ENCODE assay signal across 8 cellular contexts in the genomic region with DNA sequence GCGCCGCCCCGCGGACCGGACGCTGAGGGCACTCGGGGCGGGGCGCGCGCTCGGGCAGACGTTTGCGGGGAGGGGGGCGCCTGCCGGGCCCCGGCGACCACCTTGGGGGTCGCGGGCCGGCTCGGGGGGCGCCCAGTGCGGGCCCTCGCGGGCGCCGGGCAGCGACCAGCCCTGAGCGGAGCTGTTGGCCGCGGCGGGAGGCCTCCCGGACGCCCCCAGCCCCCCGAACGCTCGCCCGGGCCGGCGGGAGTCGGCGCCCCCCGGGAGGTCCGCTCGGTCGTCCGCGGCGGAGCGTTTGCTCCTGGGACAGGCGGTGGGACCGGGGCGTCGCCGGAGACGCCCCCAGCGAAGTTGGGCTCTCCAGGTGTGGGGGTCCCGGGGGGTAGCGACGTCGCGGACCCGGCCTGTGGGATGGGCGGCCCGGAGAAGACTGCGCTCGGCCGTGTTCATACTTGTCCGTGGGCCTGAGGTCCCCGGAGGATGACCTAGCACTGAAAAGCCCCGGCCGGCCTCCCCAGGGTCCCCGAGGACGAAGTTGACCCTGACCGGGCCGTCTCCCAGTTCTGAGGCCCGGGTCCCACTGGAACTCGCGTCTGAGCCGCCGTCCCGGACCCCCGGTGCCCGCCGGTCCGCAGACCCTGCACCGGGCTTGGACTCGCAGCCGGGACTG. TPM values are rescaled to one million over a fixed set of nuclear protein-coding genes. Genes with fewer than 3 reads are reported as not detected.
DNase-seq lines count a peak whose midpoint lies in the region; ATAC-seq, FAIRE-seq and TF ChIP-seq lines count a peak whose summit lies in the region.

No MANE protein-coding gene starts in this region.

- H3K36me3 ChIP-seq in SU-DHL-6 (ENCODE audit: low read length), result no peaks in the 10 kb centered on the region
- no peaks in the 10 kb centered on the region for H3K36me3 ChIP-seq in rectal smooth muscle tissue (ENCODE audit: control insufficient read depth, insufficient read depth, low read length)

- H3F3A ChIP-seq in SU-DHL-6 (ENCODE audit: insufficient read depth), result peaks cover 13% of the 10 kb centered on the region

- H3K27ac ChIP-seq in SU-DHL-6 (ENCODE audit: low read depth, low read length), result peak overlapping the region; percentile 65
- H3K27ac ChIP-seq in rectal smooth muscle tissue (ENCODE audit: low read depth, low read length), result peak overlapping the region; percentile 50

- peak overlapping the region; percentile 87 for H3K4me2 ChIP-seq in SU-DHL-6 (ENCODE audit: low read depth, low read length, poor library complexity, severe bottlenecking)

- no peaks in the 10 kb centered on the region for H3K9me2 ChIP-seq in SU-DHL-6 (replicated peaks; ENCODE audit: insufficient read depth, low read length)

- H2AFZ ChIP-seq in SU-DHL-6 (ENCODE audit: low read depth, low read length, severe bottlenecking), result no peak overlapping the region

- DNase-seq in fibroblast of the aortic adventitia (ENCODE audit: low read depth) (no peak), RCC 7860 (ENCODE audit: low spot score) (no peak)

- H3K9ac ChIP-seq in SU-DHL-6 (ENCODE audit: low read length) (peak overlapping the region; percentile 88), rectal smooth muscle tissue (ENCODE audit: low read length) (peak overlapping the region; percentile 87)

- H4K20me1 ChIP-seq in SU-DHL-6 (ENCODE audit: low read depth, low read length), result no peaks in the 10 kb centered on the region

- no peaks in the 10 kb centered on the region for H3K27me3 ChIP-seq in SU-DHL-6 (ENCODE audit: low read length)
- H3K27me3 ChIP-seq in rectal smooth muscle tissue (ENCODE audit: control insufficient read depth, insufficient read depth, low read length), result no peaks in the 10 kb centered on the region

- no peak for FAIRE-seq in RCC 7860 (lab: Jason Lieb, UNC)

- H3K9me3 ChIP-seq in SU-DHL-6 (ENCODE audit: insufficient read depth, low read length), result no peaks in the 10 kb centered on the region

- ATAC-seq in HG03045 (IDR thresholded peaks at IDR 0.05; ENCODE audit: unreplicated experiment) (no peak), GM21528 (IDR thresholded peaks at IDR 0.05; ENCODE audit: low FRiP score, unreplicated experiment) (no peak), HG02840 (IDR thresholded peaks at IDR 0.05; ENCODE audit: low FRiP score, unreplicated experiment) (no peak)

- H3K4me3 ChIP-seq in GM12875 (ENCODE audit: low read depth, low read length), result peak overlapping the region; percentile 92
- peak overlapping the region; percentile 74 for H3K4me3 ChIP-seq in SU-DHL-6 (ENCODE audit: insufficient read depth, low read length, poor library complexity, severe bottlenecking)
- H3K4me3 ChIP-seq in fibroblast of the aortic adventitia (ENCODE audit: low read depth, low read length), result peak overlapping the region; percentile 82
- peak overlapping the region; percentile 84 for H3K4me3 ChIP-seq in rectal smooth muscle tissue (ENCODE audit: low read length)

- TF ChIP-seq CTCF in GM12875 (IDR thresholded peaks at IDR 0.05; ENCODE audit: borderline replicate concordance, insufficient read depth, low read depth, low read length), result no peak
- TF ChIP-seq CTCF in SU-DHL-6 (IDR thresholded peaks at IDR 0.05; ENCODE audit: insufficient read depth, low read length, poor library complexity, severe bottlenecking), result no peak
- TF ChIP-seq CTCF in fibroblast of the aortic adventitia (IDR thresholded peaks at IDR 0.05; ENCODE audit: insufficient read depth, low read length), result no peak

- peaks cover 47% of the 10 kb centered on the region for H3K79me2 ChIP-seq in SU-DHL-6 (ENCODE audit: insufficient read depth, low read length)

- H3K4me1 ChIP-seq in rectal smooth muscle tissue (ENCODE audit: control insufficient read depth, insufficient read depth, low read length), result peaks cover 12% of the 10 kb centered on the region

RNA-seq across cellular contexts. Expression of a gene that starts 0.6 kb away (rescaled TPM):
- total RNA-seq in fibroblast of the aortic adventitia (ENCODE audit: low replicate concordance), result 54.1 and 84.1 TPM in 2 replicates

RNA-seq across cellular contexts. Expression of a gene that starts 31.6 kb away (rescaled TPM):
- 2.3 and 3.1 TPM in 2 replicates for total RNA-seq in fibroblast of the aortic adventitia (ENCODE audit: low replicate concordance)

RNA-seq across cellular contexts. Expression of a gene that starts 32.1 kb away (rescaled TPM):
- total RNA-seq in fibroblast of the aortic adventitia (ENCODE audit: low replicate concordance), result 18.5 and 41.2 TPM in 2 replicates

RNA-seq across cellular contexts. Expression of a gene that starts 35.4 kb away (rescaled TPM):
- total RNA-seq in fibroblast of the aortic adventitia (ENCODE audit: low replicate concordance), result 15.7 and 55.6 TPM in 2 replicates

RNA-seq across cellular contexts. Expression of a gene that starts 42.2 kb away (rescaled TPM):
- total RNA-seq in fibroblast of the aortic adventitia (ENCODE audit: low replicate concordance), result 23.2 and 32.5 TPM in 2 replicates
